ENCODE assay signal across 8 cellular contexts in the genomic region with DNA sequence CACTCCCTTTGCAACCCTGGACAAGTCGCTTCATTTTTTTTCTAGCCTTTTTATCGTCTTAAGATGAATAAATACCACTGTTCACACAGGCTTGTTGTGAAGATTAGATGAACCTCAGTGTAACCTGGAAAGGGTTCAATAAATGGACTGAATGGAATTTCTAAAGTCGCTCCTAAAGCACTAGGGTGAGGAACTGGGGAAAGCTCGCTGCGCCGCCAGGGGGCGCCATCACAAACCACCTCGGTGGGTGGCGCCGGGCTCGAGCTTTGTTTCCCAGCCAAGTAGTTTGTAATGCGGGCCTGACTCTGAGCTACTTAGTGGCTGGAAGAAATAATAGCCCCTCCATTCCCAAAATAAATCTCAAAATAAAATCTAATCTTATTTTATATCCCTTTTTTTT. TPM values are rescaled to one million over a fixed set of nuclear protein-coding genes. Genes with fewer than 3 reads are reported as not detected.
A peak's percentile ranks its signal among the peaks of the same experiment; 100 is the strongest.
DNase-seq lines count a peak whose midpoint lies in the region; ATAC-seq and TF ChIP-seq lines count a peak whose summit lies in the region.

No MANE protein-coding gene starts in this region.

- H3K27me3 ChIP-seq in psoas muscle (ENCODE audit: insufficient read depth in 3 of 3, low read length in 2 of 3) = peaks cover 0 to 10% (median 3%) of the 10 kb centered on the region in 3 donors

- H3K4me3 ChIP-seq in GM12875 (ENCODE audit: low read depth, low read length) = no peak overlapping the region
- H3K4me3 ChIP-seq in fibroblast of villous mesenchyme (ENCODE audit: low read depth, low read length) = no peak overlapping the region
- H3K4me3 ChIP-seq in psoas muscle = no peak overlapping the region

- no peaks in the 10 kb centered on the region for H3K4me1 ChIP-seq in psoas muscle

- TF ChIP-seq CTCF in GM12875 (IDR thresholded peaks at IDR 0.05; ENCODE audit: borderline replicate concordance, insufficient read depth, low read depth, low read length) (peak; percentile 87), fibroblast of villous mesenchyme (IDR thresholded peaks at IDR 0.05; ENCODE audit: insufficient read depth, low read depth, low read length) (peak; percentile 62), psoas muscle (IDR thresholded peaks at IDR 0.05) (peak; percentile 41)

- H3K36me3 ChIP-seq in psoas muscle (ENCODE audit: insufficient read depth in 1 of 2, low read depth in 1 of 2) = no peaks in the 10 kb centered on the region

- 6 to 9% (median 6%) methylated on average over 12 of the region's 12 CpGs for WGBS in psoas muscle, 3 donors

- no peaks in the 10 kb centered on the region for H3K9me3 ChIP-seq in psoas muscle

- DNase-seq in A172 (ENCODE audit: low spot score) (peak; percentile 51), NOMO-1 treated with DMSO at 0.1 percent for 48 hours (lab: John Stamatoyannopoulos, UW; ENCODE audit: unreplicated experiment) (peak; percentile 27), activated T-cell treated with anti-CD3 and anti-CD28 coated beads for 4 hours (peak; percentile 73), fibroblast of villous mesenchyme (ENCODE audit: low read depth) (peak; percentile 6), psoas muscle (peak; percentile 29 to 60)

- ATAC-seq in psoas muscle (no peak), GM18858 (IDR thresholded peaks at IDR 0.05; ENCODE audit: unreplicated experiment) (no peak), HG02884 (IDR thresholded peaks at IDR 0.05; ENCODE audit: unreplicated experiment) (no peak)

- intact Hi-C loops in psoas muscle (cut with DNase I) = no loop called here

- no peak overlapping the region for H3K27ac ChIP-seq in psoas muscle

RNA-seq across cellular contexts. Expression of a gene that starts 2.2 kb away (rescaled TPM):
- not detected in 2 replicates for total RNA-seq in A172 (2014; rRNA removed; shearing (Covaris generic))
- total RNA-seq in fibroblast of villous mesenchyme = not detected in 2 replicates
- total RNA-seq in psoas muscle = under 1 TPM in 2 of 4 donors, not detected in 2; 0.17 to 0.27 TPM
- under 1 TPM in 2 of 3 donors, not detected in 1; 0.03 TPM for polyA plus RNA-seq in psoas muscle

RNA-seq across cellular contexts. Expression of a gene that starts 43.2 kb away (rescaled TPM):
- not detected in 2 replicates for total RNA-seq in A172 (2014; rRNA removed; shearing (Covaris generic))
- total RNA-seq in fibroblast of villous mesenchyme (not detected in 2 replicates), psoas muscle (under 1 TPM in 1 of 4 donors, not detected in 3; 0.59 TPM)
- under 1 TPM in 2 of 3 donors, not detected in 1; 0.01 to 0.05 TPM for polyA plus RNA-seq in psoas muscle

RNA-seq across cellular contexts. Expression of a gene that starts 44.7 kb away (rescaled TPM):
- not detected in 2 replicates for total RNA-seq in A172 (2014; rRNA removed; shearing (Covaris generic))
- total RNA-seq in fibroblast of villous mesenchyme (not detected in 2 replicates), psoas muscle (under 1 TPM in 2 of 4 donors, not detected in 2; 0.69 TPM)
- under 1 TPM in 1 of 3 donors, not detected in 2; 0.04 TPM for polyA plus RNA-seq in psoas muscle

Comparison
In these comparisons a context has a peak if more than half of its experiments do, and no peak if none do; other contexts are left out.
1. DNase-seq: peak in every context shown above with its lines; median percentile 73 in activated T-cell treated with anti-CD3 and anti-CD28 coated beads for 4 hours; 51 in A172; 44 in psoas muscle; 27 in NOMO-1 treated with DMSO at 0.1 percent for 48 hours; 6 in fibroblast of villous mesenchyme.